20 cellular contexts compared by ENCODE assay signal in the genomic region with DNA sequence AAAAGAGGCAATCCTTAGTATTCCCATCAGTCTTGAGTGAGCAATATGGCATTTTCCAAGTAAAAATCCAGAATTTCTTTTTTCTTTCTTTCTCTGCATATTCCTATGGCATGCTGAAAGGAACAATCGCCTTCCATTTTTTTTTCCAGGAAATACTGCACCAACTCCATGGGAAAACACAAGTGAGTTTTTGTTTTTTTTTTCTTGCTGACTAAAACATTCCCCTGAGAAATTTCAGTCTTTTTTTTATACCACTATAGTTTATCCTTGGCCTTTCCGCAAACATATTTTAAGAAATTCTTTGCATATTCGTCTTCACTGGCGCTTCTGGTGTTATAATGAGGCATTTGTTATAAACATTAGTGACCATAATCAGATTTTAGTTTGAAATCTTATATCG.
DNase-seq lines count a peak whose midpoint lies in the region; ATAC-seq and TF ChIP-seq lines count a peak whose summit lies in the region.
"Had no signal": no experiment of that assay in that cellular context is flagged by ENCODE, and none has a peak within 500 bp of the region (broad histone marks: within the 10 kb centered on the region; RNA-seq: fewer than 3 reads in every experiment).

No MANE protein-coding gene starts in this region.

- no peak overlapping the region for H3K27ac ChIP-seq in thyroid gland
- H3K27ac ChIP-seq: 22Rv1, BLaER1, C4-2B had no signal

- H3K9me3 ChIP-seq in thyroid gland: no peaks in the 10 kb centered on the region
- H3K9me3 ChIP-seq: BLaER1, HAP-1 had no signal

- H3K27me3 ChIP-seq in thyroid gland: no peaks in the 10 kb centered on the region
- H3K27me3 ChIP-seq: BLaER1 had no signal

- peaks cover 0 to 4% (median 0%) of the 10 kb centered on the region in 7 donors for H3K9me3 Mint-ChIP-seq in CD14-positive monocyte
- H3K9me3 Mint-ChIP-seq: CD4-positive, alpha-beta T cell; CD8-positive, alpha-beta memory T cell; HFFc6 had no signal

- peak; percentile 80 for DNase-seq in COLO829 (ENCODE audit: low spot score)
- peak; percentile 32 for DNase-seq in SK-MEL-5 (ENCODE audit: low read depth, low spot score)
- DNase-seq in dermis blood vessel endothelial cell: peak; percentile 9
- peak; percentile 27 for DNase-seq in foreskin melanocyte
- DNase-seq in SKM-1 (lab: John Stamatoyannopoulos, UW; ENCODE audit: unreplicated experiment): no peak
- no peak for DNase-seq in thyroid gland
- DNase-seq in CD14-positive monocyte (ENCODE audit: low spot score): no peak
- DNase-seq: CD4-positive, alpha-beta T cell; CD8-positive, alpha-beta memory T cell; COR-L47; DMS153; DND-41; GOT3; HFFc6 had no signal

- H3K36me3 ChIP-seq in thyroid gland: no peaks in the 10 kb centered on the region
- H3K36me3 ChIP-seq: BLaER1, HAP-1 had no signal

- peaks cover 0 to 2% (median 1%) of the 10 kb centered on the region in 3 donors for H3K27me3 Mint-ChIP-seq in CD14-positive monocyte (ENCODE audit: low read depth in 3 of 3)

- H3K4me1 ChIP-seq in thyroid gland: no peaks in the 10 kb centered on the region
- H3K4me1 ChIP-seq: BLaER1 had no signal

- TF ChIP-seq CTCF in thyroid gland (IDR thresholded peaks at IDR 0.05) (no peak), CD14-positive monocyte (IDR thresholded peaks at IDR 0.05) (no peak)

- WGBS in thyroid gland, 2 donors: 82 to 90% methylated on average over 5 of the region's 5 CpGs

- H3K27ac Mint-ChIP-seq in CD14-positive monocyte: no peak overlapping the region
- H3K27ac Mint-ChIP-seq: B cell; CD4-positive, alpha-beta T cell; HFFc6 had no signal

- H3K4me3 Mint-ChIP-seq in CD14-positive monocyte: no peak overlapping the region
- H3K4me3 Mint-ChIP-seq: B cell; CD4-positive, alpha-beta T cell; CD8-positive, alpha-beta memory T cell; HFFc6 had no signal

- peaks cover 2% of the 10 kb centered on the region for H3K4me1 Mint-ChIP-seq in CD14-positive monocyte
- H3K4me1 Mint-ChIP-seq: CD8-positive, alpha-beta memory T cell had no signal

- no peaks in the 10 kb centered on the region for H3K36me3 Mint-ChIP-seq in CD14-positive monocyte
- H3K36me3 Mint-ChIP-seq: CD8-positive, alpha-beta memory T cell had no signal

- intact Hi-C loops in thyroid gland (cut with DNase I): no loop called here
- intact Hi-C loops in CD14-positive monocyte (cut with micrococcal nuclease): no loop called here

- no peak for TF ChIP-seq POLR2A in thyroid gland (IDR thresholded peaks at IDR 0.05)

- ATAC-seq in HG03460 (IDR thresholded peaks at IDR 0.05; ENCODE audit: unreplicated experiment): no peak

- in situ Hi-C loops in SK-MEL-5 (cut with HindIII; ENCODE audit: low pct_unique_long_range_greater_than_20kb, low sequenced_read_pairs): no loop called here

- no peak overlapping the region for H3K4me3 ChIP-seq in thyroid gland (replicated peaks in 1 of 3)
- H3K4me3 ChIP-seq: BLaER1, HAP-1 had no signal

Comparison
In these comparisons a context has a peak if more than half of its experiments do, and no peak if none do; other contexts are left out.
1. DNase-seq: peak in COLO829 (single experiment), SK-MEL-5 (single experiment), dermis blood vessel endothelial cell (single experiment) and foreskin melanocyte (single experiment); none in SKM-1 (single experiment), thyroid gland (0 of 2) and CD14-positive monocyte (single experiment).